ENCODE assay signal across 9 cellular contexts in the genomic region with DNA sequence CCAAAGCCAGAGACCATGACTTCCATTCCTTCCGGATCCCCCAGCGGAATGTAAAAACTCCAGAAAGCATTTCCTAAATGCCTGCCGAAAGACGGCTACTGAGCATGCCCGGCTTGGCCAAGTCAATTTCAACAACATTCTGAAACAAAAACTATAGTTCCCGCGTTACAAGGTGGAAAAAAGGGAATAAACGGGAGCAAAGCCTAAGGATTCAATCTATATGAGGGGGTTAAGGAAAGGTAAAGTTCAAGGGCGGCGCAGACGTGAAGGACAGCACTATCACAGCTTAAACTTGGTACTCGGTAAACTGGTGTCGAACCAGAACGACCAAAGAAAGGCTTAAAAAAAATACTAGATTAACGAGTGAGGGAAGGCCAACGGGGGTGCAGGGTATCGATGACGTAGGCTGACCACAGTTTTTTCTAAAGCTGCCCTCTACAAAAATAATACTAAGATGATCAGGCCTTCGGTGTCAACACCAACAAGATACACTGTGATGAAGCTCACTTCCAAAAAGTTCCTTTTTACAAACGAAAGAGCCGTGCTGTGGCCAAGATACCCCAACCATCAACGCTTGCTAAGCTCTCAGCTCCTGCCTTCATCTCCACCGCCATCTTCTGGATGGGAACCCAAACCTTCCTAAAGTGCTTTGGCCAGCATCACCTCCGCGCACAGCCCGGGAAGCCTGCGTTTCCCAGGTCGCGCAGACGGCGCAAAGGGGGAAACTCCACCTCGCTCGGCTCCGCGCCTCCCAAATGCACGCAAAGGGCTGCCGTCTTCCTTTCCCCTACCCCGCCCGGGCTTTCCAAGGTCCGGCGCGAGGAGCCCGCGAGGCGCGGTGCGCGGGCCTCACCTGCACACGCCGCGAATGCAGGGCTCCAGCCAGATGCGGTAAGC. TPM values are rescaled to one million over a fixed set of nuclear protein-coding genes. Genes with fewer than 3 reads are reported as not detected.
DNase-seq lines count a peak whose midpoint lies in the region; ATAC-seq, FAIRE-seq and TF ChIP-seq lines count a peak whose summit lies in the region.
"Had no signal": no experiment of that assay in that cellular context is flagged by ENCODE, and none has a peak within 500 bp of the region (broad histone marks: within the 10 kb centered on the region; RNA-seq: fewer than 3 reads in every experiment).

No MANE protein-coding gene starts in this region.

- intact Hi-C loops in endothelial cell of umbilical vein (cut with micrococcal nuclease) = loop anchor here (1.0 to 5.0 kb wide), 4 partner anchors 33 to 155 kb away; a partner anchor contains a TSS

- peak overlapping the region; percentile 82 for H3K4me3 Mint-ChIP-seq in activated CD8-positive, alpha-beta T cell treated with anti-CD3 and anti-CD28 coated beads, Interleukin-2, amount 10 ng/mL, durations not matched to agents 7 days and 5 days

- H3K9me3 Mint-ChIP-seq in activated CD8-positive, alpha-beta T cell treated with anti-CD3 and anti-CD28 coated beads, Interleukin-2, amount 10 ng/mL, durations not matched to agents 7 days and 5 days (ENCODE audit: insufficient read depth) = no peaks in the 10 kb centered on the region

- H3K27ac Mint-ChIP-seq in activated CD8-positive, alpha-beta T cell treated with anti-CD3 and anti-CD28 coated beads, Interleukin-2, amount 10 ng/mL, durations not matched to agents 7 days and 5 days = peak overlapping the region; percentile 99

- peaks cover 21% of the 10 kb centered on the region for H3K36me3 Mint-ChIP-seq in activated CD8-positive, alpha-beta T cell treated with anti-CD3 and anti-CD28 coated beads, Interleukin-2, amount 10 ng/mL, durations not matched to agents 7 days and 5 days (ENCODE audit: low read depth)

- TF ChIP-seq CTCF in endothelial cell of umbilical vein (IDR thresholded peaks at IDR 0.05; ENCODE audit: extremely low read depth in 1 of 2, insufficient read depth in 1 of 2, low read depth in 1 of 2, low read length in 2 of 2) = peak; percentile 23 to 47

- peak; percentile 58 for FAIRE-seq in endothelial cell of umbilical vein (lab: Jason Lieb, UNC)

- peak overlapping the region; percentile 86 to 98 (median 97) for H3K4me3 ChIP-seq in endothelial cell of umbilical vein (replicated peaks in 1 of 3; ENCODE audit: insufficient read depth in 1 of 3, low read depth in 1 of 3, low read length in 3 of 3)

- peaks cover 47% of the 10 kb centered on the region for H3K79me2 ChIP-seq in endothelial cell of umbilical vein (ENCODE audit: control insufficient read depth, insufficient read depth, low read length)

- peaks cover 6% of the 10 kb centered on the region for H3K4me1 ChIP-seq in endothelial cell of umbilical vein (ENCODE audit: control insufficient read depth, extremely low read depth, insufficient read depth, low read length)

- H3K36me3 ChIP-seq in endothelial cell of umbilical vein (ENCODE audit: control insufficient read depth in 2 of 2, extremely low read depth in 1 of 2, insufficient read depth in 2 of 2, low read length in 2 of 2) = no peaks in the 10 kb centered on the region

- no peak for TF ChIP-seq POLR2A in endothelial cell of umbilical vein (IDR thresholded peaks at IDR 0.05; ENCODE audit: low read depth, low read length)

- peaks cover 28% of the 10 kb centered on the region for H3K4me1 Mint-ChIP-seq in activated CD8-positive, alpha-beta T cell treated with anti-CD3 and anti-CD28 coated beads, Interleukin-2, amount 10 ng/mL, durations not matched to agents 7 days and 5 days (ENCODE audit: low read depth)

- ATAC-seq in GM18520 (IDR thresholded peaks at IDR 0.05; ENCODE audit: unreplicated experiment) (peak; percentile 14), HG03095 (IDR thresholded peaks at IDR 0.05; ENCODE audit: unreplicated experiment) (peak; percentile 24)
- peak; percentile 27 for ATAC-seq in activated CD8-positive, alpha-beta T cell treated with anti-CD3 and anti-CD28 coated beads, Interleukin-2, amount 10 ng/mL, durations not matched to agents 7 days and 5 days

- DNase-seq in AG08396 (ENCODE audit: low spot score) (peak; percentile 28), NCI-H510A (lab: John Stamatoyannopoulos, UW) (peak; percentile 69), endothelial cell of umbilical vein (ENCODE audit: low read depth, low spot score) (peak; percentile 85), midbrain (lab: John Stamatoyannopoulos, UW) (peak; percentile 47)
- peak; percentile 66 for DNase-seq in activated CD8-positive, alpha-beta T cell treated with anti-CD3 and anti-CD28 coated beads, Interleukin-2, amount 10 ng/mL, durations not matched to agents 7 days and 5 days
- DNase-seq in stimulated activated CD8-positive, alpha-beta memory T cell treated with anti-CD3 and anti-CD28 coated beads, Interleukin-7, amount 100 ng/mL, for 1 hour (ENCODE audit: low read depth in 2 of 2) = peak; percentile 4 to 6

- no peaks in the 10 kb centered on the region for H3K27me3 ChIP-seq in endothelial cell of umbilical vein (ENCODE audit: control insufficient read depth in 2 of 2, insufficient read depth in 2 of 2, low read length in 2 of 2)

- POLR2A ChIA-PET in activated CD8-positive, alpha-beta T cell treated with anti-CD3 and anti-CD28 coated beads, Interleukin-2, amount 10 ng/mL, durations not matched to agents 7 days and 5 days (lab: Charles Lee) = interaction anchor here (0.5 to 4.4 kb wide), 15 partner anchors 9 to 1278 kb away, joined by 3 to 27 read pairs (median 4); a partner anchor contains a TSS
- POLR2A ChIA-PET in endothelial cell of umbilical vein (lab: Charles Lee) = interaction anchor here (1.1 to 2.6 kb wide), 2 partner anchors 17 to 21 kb away, joined by 5 to 20 read pairs; no protein-coding TSS in a partner anchor

- H3K9me1 ChIP-seq in endothelial cell of umbilical vein (replicated peaks; ENCODE audit: control insufficient read depth, extremely low read depth, insufficient read depth, low read length) = no peaks in the 10 kb centered on the region

- H2AFZ ChIP-seq in endothelial cell of umbilical vein (ENCODE audit: low read depth, low read length) = peak overlapping the region; percentile 23

- no TSS peak for BruUV-seq in endothelial cell of umbilical vein (replicated peaks; lab: Mats Ljungman, UMichigan)

- peak overlapping the region; percentile 99 for H3K27ac ChIP-seq in endothelial cell of umbilical vein (ENCODE audit: insufficient read depth, low read depth, low read length)

- H4K20me1 ChIP-seq in endothelial cell of umbilical vein (replicated peaks; ENCODE audit: control insufficient read depth, extremely low read depth, insufficient read depth, low read length) = no peaks in the 10 kb centered on the region

- H3K4me2 ChIP-seq in endothelial cell of umbilical vein (ENCODE audit: insufficient read depth, low read length) = peak overlapping the region; percentile 78

- CTCF ChIA-PET in activated CD8-positive, alpha-beta T cell treated with anti-CD3 and anti-CD28 coated beads, Interleukin-2, amount 10 ng/mL, durations not matched to agents 7 days and 5 days (lab: Charles Lee) = interaction anchor here (0.6 to 3.2 kb wide), 15 partner anchors 7 to 265 kb away, joined by 3 to 12 read pairs (median 5); a partner anchor contains a TSS
- CTCF ChIA-PET in endothelial cell of umbilical vein (lab: Charles Lee) = interaction anchor here (0.8 to 2.8 kb wide), 22 partner anchors 9 to 101 kb away, joined by 3 to 28 read pairs (median 6); no protein-coding TSS in a partner anchor

- dilution Hi-C loops in endothelial cell of umbilical vein (cut with MboI; ENCODE audit: extremely low pct_ligation_motif_present, low sequenced_read_pairs) = no loop called here

- peaks cover 3% of the 10 kb centered on the region for H3K27me3 Mint-ChIP-seq in activated CD8-positive, alpha-beta T cell treated with anti-CD3 and anti-CD28 coated beads, Interleukin-2, amount 10 ng/mL, durations not matched to agents 7 days and 5 days (ENCODE audit: low read depth)

- H3K9me3 ChIP-seq in endothelial cell of umbilical vein (replicated peaks; ENCODE audit: control insufficient read depth, insufficient read depth, low read length) = no peaks in the 10 kb centered on the region

- peak overlapping the region; percentile 99 for H3K9ac ChIP-seq in endothelial cell of umbilical vein (replicated peaks; ENCODE audit: extremely low read depth, insufficient read depth, low read length)

TF ChIP-seq in endothelial cell of umbilical vein, 7 proteins besides CTCF, POLR2A, EP300 and RAD21:
- no peak for TF ChIP-seq EZH2 (IDR thresholded peaks at IDR 0.05; ENCODE audit: borderline replicate concordance, low read depth, low read length, severe bottlenecking)
- TF ChIP-seq POLR2AphosphoS5 (IDR thresholded peaks at IDR 0.05; ENCODE audit: insufficient read depth, low read depth, low read length) = peak; percentile 32
- no peak for TF ChIP-seq JUN (IDR thresholded peaks at IDR 0.05; ENCODE audit: borderline replicate concordance, insufficient read depth, insufficient read length, low read depth)
- TF ChIP-seq, protein P1, sequence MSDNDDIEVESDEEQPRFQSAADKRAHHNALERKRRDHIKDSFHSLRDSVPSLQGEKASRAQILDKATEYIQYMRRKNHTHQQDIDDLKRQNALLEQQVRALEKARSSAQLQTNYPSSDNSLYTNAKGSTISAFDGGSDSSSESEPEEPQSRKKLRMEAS (IDR thresholded peaks at IDR 0.05; ENCODE audit: insufficient read depth, insufficient read length) = no peak

RNA-seq across cellular contexts. Expression of a gene that starts 0.7 kb away (rescaled TPM):
- total RNA-seq in activated CD8-positive, alpha-beta T cell treated with anti-CD3 and anti-CD28 coated beads, Interleukin-2, amount 10 ng/mL, durations not matched to agents 7 days and 5 days = 10 to 100 TPM; 71.3 to 74.9 TPM
- total RNA-seq in endothelial cell of umbilical vein = 146 and 149 TPM in 2 replicates
- 18.5 and 27.2 TPM in 2 replicates for polyA plus RNA-seq in endothelial cell of umbilical vein
- polyA plus RNA-seq in endothelial cell of umbilical vein (2011; cell fraction: cytosol; rRNA removed) = 33.6 and 34.2 TPM in 2 replicates
- 135 and 168 TPM in 2 replicates for polyA plus RNA-seq in endothelial cell of umbilical vein (2011; cell fraction: nucleus; rRNA removed)
- polyA plus RNA-seq in endothelial cell of umbilical vein (2012) = 73.6 and 92.2 TPM in 2 replicates
- 76.2 and 79.0 TPM in 2 replicates for polyA minus RNA-seq in endothelial cell of umbilical vein
- polyA minus RNA-seq in endothelial cell of umbilical vein (2011; cell fraction: cytosol; rRNA and poly(A)+ RNA removed) = 15.6 TPM
- polyA minus RNA-seq in endothelial cell of umbilical vein (2011; cell fraction: nucleus; rRNA and poly(A)+ RNA removed) = 124 and 167 TPM in 2 replicates

RNA-seq across cellular contexts. Expression of a gene that starts 29.8 kb away (rescaled TPM):
- not detected for total RNA-seq in activated CD8-positive, alpha-beta T cell treated with anti-CD3 and anti-CD28 coated beads, Interleukin-2, amount 10 ng/mL, durations not matched to agents 7 days and 5 days
- total RNA-seq in endothelial cell of umbilical vein = 0.42 and 0.44 TPM in 2 replicates
- not detected in 2 replicates for polyA plus RNA-seq in endothelial cell of umbilical vein
- polyA plus RNA-seq in endothelial cell of umbilical vein (2011; cell fraction: cytosol; rRNA removed) = 0.01 and 0.04 TPM in 2 replicates
- polyA plus RNA-seq in endothelial cell of umbilical vein (2011; cell fraction: nucleus; rRNA removed) = 0.05 and 0.17 TPM in 2 replicates
- 141 and 334 TPM in 2 replicates for polyA plus RNA-seq in endothelial cell of umbilical vein (2012)
- not detected in 2 replicates for polyA minus RNA-seq in endothelial cell of umbilical vein
- not detected for polyA minus RNA-seq in endothelial cell of umbilical vein (2011; cell fraction: cytosol; rRNA and poly(A)+ RNA removed)
- not detected in 2 replicates for polyA minus RNA-seq in endothelial cell of umbilical vein (2011; cell fraction: nucleus; rRNA and poly(A)+ RNA removed)
- total RNA-seq: NCI-H460 had no signal

Comparison
In these comparisons a context has a peak if more than half of its experiments do, and no peak if none do; other contexts are left out.
1. Peak in every context shown above with its lines: DNase-seq, ATAC-seq, H3K4me3 ChIP-seq and H3K27ac ChIP-seq.
2. DNase-seq: peak in every context shown above with its lines; median percentile 85 in endothelial cell of umbilical vein; 69 in NCI-H510A; 66 in activated CD8-positive, alpha-beta T cell treated with anti-CD3 and anti-CD28 coated beads, Interleukin-2, amount 10 ng/mL, durations not matched to agents 7 days and 5 days; 47 in midbrain; 28 in AG08396; 5 in stimulated activated CD8-positive, alpha-beta memory T cell treated with anti-CD3 and anti-CD28 coated beads, Interleukin-7, amount 100 ng/mL, for 1 hour.